1 cellular context compared by ENCODE assay signal in genomic region chr17:73393962-73394361, GRCh38.
TF ChIP-seq lines count a peak whose summit lies in the region.

No MANE protein-coding gene starts in this region.

TF ChIP-seq in IMR-90, 13 proteins besides CTCF, POLR2A, EP300 and RAD21 (continued from another document):
- TF ChIP-seq CEBPB (IDR thresholded peaks at IDR 0.05; ENCODE audit: low read depth, low read length) = no peak
- no peak for TF ChIP-seq MAFK (IDR thresholded peaks at IDR 0.05; ENCODE audit: low read depth, low read length)
- no peak for TF ChIP-seq SMC3 (IDR thresholded peaks at IDR 0.05; ENCODE audit: low read depth, low read length)
